Comparison of ENCODE assay signal across 9 cellular contexts in the genomic region with DNA sequence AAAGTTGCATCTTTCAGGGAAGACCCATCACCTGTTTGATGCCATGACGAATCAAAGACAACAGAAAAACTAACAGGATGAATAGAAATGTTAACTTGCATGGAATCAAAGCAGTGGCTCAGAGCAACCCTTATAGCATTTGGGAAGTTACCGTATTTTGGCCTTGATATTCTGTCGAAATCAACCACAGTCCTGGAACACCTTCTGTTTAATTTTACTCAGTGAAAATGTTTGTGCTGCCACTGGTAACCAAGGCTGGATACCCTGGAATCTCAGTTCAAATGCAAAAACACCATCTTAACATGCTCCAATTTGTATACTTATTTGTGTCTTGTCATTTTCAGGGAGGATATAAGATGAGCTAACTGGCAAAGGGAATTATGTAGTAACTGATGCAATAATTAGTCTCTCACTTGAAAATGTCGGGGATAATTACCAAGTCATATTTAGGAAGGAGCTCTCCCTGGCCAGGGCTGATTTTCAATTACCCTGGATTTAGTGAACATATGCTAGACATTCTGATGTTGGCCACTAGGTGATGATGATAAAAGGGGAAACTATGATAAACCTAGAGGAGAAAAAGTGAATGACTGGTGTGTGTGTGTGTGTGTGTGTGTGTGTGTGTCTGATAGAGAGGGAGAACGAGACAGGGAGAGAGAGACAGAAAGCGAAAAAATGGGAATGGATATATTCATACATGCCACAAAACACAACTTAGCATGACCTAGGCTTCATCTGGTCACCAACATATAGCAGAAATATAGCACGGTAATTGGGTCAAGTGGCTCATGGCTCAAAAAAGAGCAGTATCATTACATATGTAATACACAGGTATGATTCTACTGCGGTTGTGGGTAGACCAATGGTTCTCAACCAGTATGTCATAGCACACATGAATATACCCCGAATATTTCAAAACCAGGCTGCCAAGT. TPM values are rescaled to one million over a fixed set of nuclear protein-coding genes. Genes with fewer than 3 reads are reported as not detected.
DNase-seq lines count a peak whose midpoint lies in the region; ATAC-seq and TF ChIP-seq lines count a peak whose summit lies in the region.
"Had no signal": no experiment of that assay in that cellular context is flagged by ENCODE, and none has a peak within 500 bp of the region (broad histone marks: within the 10 kb centered on the region; RNA-seq: fewer than 3 reads in every experiment).

No MANE protein-coding gene starts in this region.

- no peaks in the 10 kb centered on the region for H4K20me1 ChIP-seq in fibroblast of lung (ENCODE audit: control insufficient read depth, extremely low read depth, insufficient read depth, low read length)

- DNase-seq in AG04450 (ENCODE audit: low read depth, low spot score) (no peak), H7 (peak; percentile 37), NCI-H82 treated with DMSO at 0.1 percent for 48 hours (lab: John Stamatoyannopoulos, UW; ENCODE audit: unreplicated experiment) (peak; percentile 69), fibroblast of lung (ENCODE audit: low read depth in 2 of 2) (peak in 1 of 2 donors; percentile 31), GM19240 (ENCODE audit: insufficient read length, low spot score) (no peak), nucleus accumbens (lab: John Stamatoyannopoulos, UW) (no peak), NCI-H446 treated with DMSO at 0.1 percent for 48 hours (lab: John Stamatoyannopoulos, UW) (no peak)
- DNase-seq in stimulated activated naive CD8-positive, alpha-beta T cell treated with anti-CD3 and anti-CD28 coated beads, Interleukin-15, amount 100 ng/mL, for 72 hours: no peak
- DNase-seq: right cardiac atrium had no signal

- CTCF ChIA-PET in AG04450 (lab: Charles Lee): interaction anchor here (0.6 to 1.0 kb wide), 9 partner anchors 9 to 272 kb away, joined by 3 to 8 read pairs (median 3); no protein-coding TSS in a partner anchor

- no peaks in the 10 kb centered on the region for H3K27me3 Mint-ChIP-seq in stimulated activated naive CD8-positive, alpha-beta T cell treated with anti-CD3 and anti-CD28 coated beads, Interleukin-15, amount 100 ng/mL, for 72 hours

- no peak overlapping the region for H3K4me2 ChIP-seq in fibroblast of lung (ENCODE audit: extremely low read depth, insufficient read depth, low read length)

- H3K27ac Mint-ChIP-seq in stimulated activated naive CD8-positive, alpha-beta T cell treated with anti-CD3 and anti-CD28 coated beads, Interleukin-15, amount 100 ng/mL, for 72 hours: no peak overlapping the region

- H3K4me3 ChIP-seq in AG04450 (ENCODE audit: low read depth, low read length): no peak overlapping the region
- no peak overlapping the region for H3K4me3 ChIP-seq in H7 (ENCODE audit: insufficient read depth, low read depth, low read length)
- H3K4me3 ChIP-seq in fibroblast of lung (replicated peaks in 1 of 4; ENCODE audit: control extremely low read depth in 1 of 4, insufficient read depth in 1 of 4, low read depth in 3 of 4, low read length in 4 of 4): no peak overlapping the region

- ATAC-seq in stimulated activated naive CD8-positive, alpha-beta T cell treated with anti-CD3 and anti-CD28 coated beads, Interleukin-15, amount 100 ng/mL, for 72 hours: no peak

- POLR2A ChIA-PET in AG04450 (lab: Yijun Ruan, JAX): no interaction called here

- peaks cover 0 to 7% of the 10 kb centered on the region in 2 donors for H3K9me3 Mint-ChIP-seq in stimulated activated naive CD8-positive, alpha-beta T cell treated with anti-CD3 and anti-CD28 coated beads, Interleukin-15, amount 100 ng/mL, for 72 hours

- H3K36me3 ChIP-seq in H7 (replicated peaks; ENCODE audit: control insufficient read depth, insufficient read depth, low read length) (no peaks in the 10 kb centered on the region), fibroblast of lung (ENCODE audit: control insufficient read depth, insufficient read depth, low read length) (no peaks in the 10 kb centered on the region)

- H3K4me1 Mint-ChIP-seq in stimulated activated naive CD8-positive, alpha-beta T cell treated with anti-CD3 and anti-CD28 coated beads, Interleukin-15, amount 100 ng/mL, for 72 hours: no peaks in the 10 kb centered on the region

- peak; percentile 50 for TF ChIP-seq CTCF in AG04450 (IDR thresholded peaks at IDR 0.05; ENCODE audit: low read depth, low read length)
- TF ChIP-seq CTCF in fibroblast of lung (conservative IDR thresholded peaks at IDR 0.05 in 1 of 2, IDR thresholded peaks at IDR 0.05 in 1 of 2; ENCODE audit: low read depth in 1 of 2, low read length in 2 of 2): peak; percentile 23 to 39

- H3K4me1 ChIP-seq in fibroblast of lung (ENCODE audit: control insufficient read depth, extremely low read depth, insufficient read depth, low read length): peaks cover 4% of the 10 kb centered on the region

- no peak overlapping the region for H2AFZ ChIP-seq in fibroblast of lung (ENCODE audit: low read length)

- H3K9me3 ChIP-seq in AG04450 (ENCODE audit: control insufficient read depth, insufficient read depth, low read length) (no peaks in the 10 kb centered on the region), fibroblast of lung (ENCODE audit: control insufficient read depth, insufficient read depth, low read depth, low read length) (no peaks in the 10 kb centered on the region)

- H3K27me3 ChIP-seq in AG04450 (ENCODE audit: control insufficient read depth, insufficient read depth, low read length) (no peaks in the 10 kb centered on the region), H7 (ENCODE audit: control insufficient read depth, insufficient read depth, low read length) (no peaks in the 10 kb centered on the region), fibroblast of lung (ENCODE audit: control insufficient read depth, insufficient read depth, low read length) (no peaks in the 10 kb centered on the region)

- H3K27ac ChIP-seq in AG04450 (ENCODE audit: low read depth, low read length) (no peak overlapping the region), fibroblast of lung (ENCODE audit: insufficient read depth, low read length) (no peak overlapping the region)

- H3K9ac ChIP-seq in fibroblast of lung (ENCODE audit: insufficient read depth, low read length): no peak overlapping the region

- no peaks in the 10 kb centered on the region for H3K79me2 ChIP-seq in fibroblast of lung (ENCODE audit: control insufficient read depth, insufficient read depth, low read length)

- H3K4me3 Mint-ChIP-seq in stimulated activated naive CD8-positive, alpha-beta T cell treated with anti-CD3 and anti-CD28 coated beads, Interleukin-15, amount 100 ng/mL, for 72 hours: no peak overlapping the region

RNA-seq across cellular contexts. Expression of a gene that starts 19.0 kb away (rescaled TPM):
- polyA plus RNA-seq in AG04450 (2011; rRNA removed): 14.2 and 14.7 TPM in 2 replicates
- 59.4 and 65.0 TPM in 2 replicates for polyA minus RNA-seq in AG04450 (2011; rRNA and poly(A)+ RNA removed)
- total RNA-seq in H7 (2014; rRNA removed; shearing (Covaris generic)): 1.5 and 1.7 TPM in 2 replicates
- total RNA-seq in fibroblast of lung: 25.9 and 29.4 TPM in 2 replicates
- 7.2 and 14.1 TPM in 2 replicates for polyA plus RNA-seq in fibroblast of lung
- polyA plus RNA-seq in fibroblast of lung (2012): 5.2 and 10.7 TPM in 2 replicates
- polyA minus RNA-seq in fibroblast of lung (ENCODE audit: low replicate concordance): 32.8 and 48.0 TPM in 2 replicates

Comparison
In these comparisons a context has a peak if more than half of its experiments do, and no peak if none do; other contexts are left out.
1. DNase-seq: peak in H7 (single experiment) and NCI-H82 treated with DMSO at 0.1 percent for 48 hours (single experiment); none in AG04450 (single experiment), stimulated activated naive CD8-positive, alpha-beta T cell treated with anti-CD3 and anti-CD28 coated beads, Interleukin-15, amount 100 ng/mL, for 72 hours (0 of 2), GM19240 (single experiment), nucleus accumbens (0 of 56) and NCI-H446 treated with DMSO at 0.1 percent for 48 hours (single experiment).